In the genomic region with DNA sequence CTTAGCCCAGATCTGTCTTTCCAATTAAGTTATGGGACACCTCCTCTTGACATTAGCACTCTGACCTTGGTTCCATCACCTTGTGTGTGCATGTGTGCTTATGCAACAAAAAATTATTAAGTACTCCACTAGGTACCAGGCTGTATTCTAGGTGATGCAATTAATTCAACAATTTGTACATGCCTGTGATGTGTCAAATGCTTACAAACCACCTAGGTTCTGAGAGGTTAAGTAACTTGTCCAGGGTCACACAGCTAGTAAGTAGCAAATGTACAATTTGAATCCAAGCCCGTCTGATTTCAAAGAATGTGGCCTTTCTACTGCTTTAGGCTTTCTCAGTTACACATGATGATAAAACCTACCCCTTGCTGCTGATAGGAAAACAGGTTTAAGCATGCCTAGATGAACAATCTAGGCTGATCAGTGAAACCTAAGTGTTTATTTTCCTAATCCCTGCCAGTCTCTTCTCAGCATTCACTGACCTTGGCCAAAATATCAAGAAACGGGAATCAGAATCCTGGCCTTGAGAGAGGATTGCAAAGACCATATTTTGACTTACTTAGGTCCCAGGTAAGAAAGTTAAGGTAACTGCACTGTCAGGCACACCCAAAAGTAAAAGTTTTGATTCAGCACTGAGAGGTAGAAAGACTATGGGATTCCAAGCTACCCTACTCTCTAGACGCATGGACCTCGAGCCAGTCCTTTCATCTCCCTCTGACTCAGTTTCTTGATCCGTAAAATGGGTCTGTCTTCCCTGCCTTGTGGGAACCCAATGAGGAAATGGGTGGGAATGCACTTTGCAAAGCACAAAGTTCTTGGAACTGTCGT, we compare ENCODE assay signal across 8 cellular contexts. TPM values are rescaled to one million over a fixed set of nuclear protein-coding genes. Genes with fewer than 3 reads are reported as not detected.
DNase-seq lines count a peak whose midpoint lies in the region; ATAC-seq and TF ChIP-seq lines count a peak whose summit lies in the region.

No MANE protein-coding gene starts in this region.

- peak overlapping the region; percentile 99 for H3K4me3 ChIP-seq in CD8-positive, alpha-beta memory T cell (ENCODE audit: low read length)
- H3K4me3 ChIP-seq in Panc1 (ENCODE audit: low read depth in 2 of 2, low read length in 2 of 2) (peak overlapping the region; percentile 82 to 87), neutrophil (ENCODE audit: low read depth in 1 of 2, low read length in 1 of 2) (peak overlapping the region; percentile 85 to 96)

- no peaks in the 10 kb centered on the region for H3K9me3 Mint-ChIP-seq in CD8-positive, alpha-beta memory T cell

- peak overlapping the region; percentile 84 to 98 (median 91) for H3K4me3 Mint-ChIP-seq in CD8-positive, alpha-beta memory T cell

- in situ Hi-C loops in Panc1 (cut with HindIII; ENCODE audit: low pct_unique_long_range_greater_than_20kb, low sequenced_read_pairs): no loop called here

- intact Hi-C loops in Panc1 (cut with micrococcal nuclease; ENCODE audit: unreplicated experiment): no loop called here

- no peak for ATAC-seq in Panc1
- ATAC-seq in GM19328 (IDR thresholded peaks at IDR 0.05; ENCODE audit: unreplicated experiment): no peak

- BruUV-seq in Panc1 (replicated peaks; lab: Mats Ljungman, UMichigan): no TSS peak

- CTCF ChIA-PET in CD8-positive, alpha-beta memory T cell (lab: Charles Lee): interaction anchor here (1.1 to 3.1 kb wide), 9 partner anchors 9 to 353 kb away, joined by 3 to 18 read pairs (median 6); a partner anchor contains a TSS
- CTCF ChIA-PET in Panc1 (lab: Charles Lee): no interaction called here

- H3K4me1 Mint-ChIP-seq in CD8-positive, alpha-beta memory T cell: peaks cover 32 to 46% (median 46%) of the 10 kb centered on the region in 3 donors

- no peaks in the 10 kb centered on the region for H3K27me3 Mint-ChIP-seq in CD8-positive, alpha-beta memory T cell

- peak overlapping the region in 6 of 8 donors; percentile 18 to 93 (median 85) for H3K27ac Mint-ChIP-seq in CD8-positive, alpha-beta memory T cell

- peaks cover 22% of the 10 kb centered on the region for H3K4me1 ChIP-seq in CD8-positive, alpha-beta memory T cell (ENCODE audit: insufficient read depth, low read length)
- H3K4me1 ChIP-seq in Panc1 (ENCODE audit: control insufficient read depth, insufficient read depth, low read length): peaks cover 15% of the 10 kb centered on the region
- peaks cover 72% of the 10 kb centered on the region in 2 experiments for H3K4me1 ChIP-seq in neutrophil (ENCODE audit: control insufficient read depth in 1 of 2, insufficient read depth in 1 of 2, low read depth in 1 of 2, low read length in 1 of 2)

- POLR2A ChIA-PET in CD8-positive, alpha-beta memory T cell (lab: Charles Lee): interaction anchor here (1.1 to 2.8 kb wide), 4 partner anchors 62 to 333 kb away, joined by 5 to 29 read pairs (median 23); a partner anchor contains a TSS
- POLR2A ChIA-PET in Panc1 (lab: Charles Lee): no interaction called here

- DNase-seq in CD8-positive, alpha-beta memory T cell: no peak
- no peak for DNase-seq in Panc1 (ENCODE audit: low read depth, low spot score)
- DNase-seq in epithelial cell of prostate (ENCODE audit: low read depth, low spot score): no peak
- DNase-seq in effector CD8-positive, alpha-beta T cell (lab: John Stamatoyannopoulos, UW): no peak
- no peak for DNase-seq in midbrain (lab: John Stamatoyannopoulos, UW)
- no peak for DNase-seq in OCI-M1 (lab: John Stamatoyannopoulos, UW)

- H3K36me3 Mint-ChIP-seq in CD8-positive, alpha-beta memory T cell: peaks cover 0 to 27% (median 7%) of the 10 kb centered on the region in 3 donors

- no peaks in the 10 kb centered on the region for H3K27me3 ChIP-seq in CD8-positive, alpha-beta memory T cell (ENCODE audit: insufficient read depth, low read length, poor library complexity, severe bottlenecking)
- H3K27me3 ChIP-seq in Panc1 (ENCODE audit: control insufficient read depth, insufficient read depth, low read length): no peaks in the 10 kb centered on the region
- H3K27me3 ChIP-seq in neutrophil: no peaks in the 10 kb centered on the region

- H3K9me3 ChIP-seq in CD8-positive, alpha-beta memory T cell (ENCODE audit: low read length): no peaks in the 10 kb centered on the region
- H3K9me3 ChIP-seq in Panc1 (ENCODE audit: control insufficient read depth, insufficient read depth, low read depth, low read length) (no peaks in the 10 kb centered on the region), neutrophil (no peaks in the 10 kb centered on the region)

- no peak for TF ChIP-seq CTCF in Panc1 (IDR thresholded peaks at IDR 0.05)
- no peak for TF ChIP-seq CTCF in neutrophil (IDR thresholded peaks at IDR 0.05)

- no peak overlapping the region for H3K27ac ChIP-seq in CD8-positive, alpha-beta memory T cell (ENCODE audit: low read depth, low read length)
- H3K27ac ChIP-seq in Panc1 (ENCODE audit: low read length) (peak overlapping the region; percentile 63), epithelial cell of prostate (peak overlapping the region; percentile 96), neutrophil (peak overlapping the region; percentile 91)

- H3K36me3 ChIP-seq in CD8-positive, alpha-beta memory T cell (ENCODE audit: insufficient read depth, low read length): no peaks in the 10 kb centered on the region
- H3K36me3 ChIP-seq in Panc1 (ENCODE audit: control insufficient read depth, insufficient read depth, low read length) (no peaks in the 10 kb centered on the region; the same call in 1 of the 2 replicates), neutrophil (no peaks in the 10 kb centered on the region)

RNA-seq across cellular contexts. Expression of a gene that starts 1.0 kb away (rescaled TPM):
- total RNA-seq in CD8-positive, alpha-beta memory T cell: 1 to 10 TPM; 3.3 to 4.8 TPM
- 5.6 TPM for polyA plus RNA-seq in CD8-positive, alpha-beta memory T cell
- 2.4 TPM for total RNA-seq in Panc1 (2021; ENCODE audit: unreplicated experiment)
- polyA plus RNA-seq in Panc1 (2012; ENCODE audit: insufficient read length): 1.8 TPM
